In the genomic region with DNA sequence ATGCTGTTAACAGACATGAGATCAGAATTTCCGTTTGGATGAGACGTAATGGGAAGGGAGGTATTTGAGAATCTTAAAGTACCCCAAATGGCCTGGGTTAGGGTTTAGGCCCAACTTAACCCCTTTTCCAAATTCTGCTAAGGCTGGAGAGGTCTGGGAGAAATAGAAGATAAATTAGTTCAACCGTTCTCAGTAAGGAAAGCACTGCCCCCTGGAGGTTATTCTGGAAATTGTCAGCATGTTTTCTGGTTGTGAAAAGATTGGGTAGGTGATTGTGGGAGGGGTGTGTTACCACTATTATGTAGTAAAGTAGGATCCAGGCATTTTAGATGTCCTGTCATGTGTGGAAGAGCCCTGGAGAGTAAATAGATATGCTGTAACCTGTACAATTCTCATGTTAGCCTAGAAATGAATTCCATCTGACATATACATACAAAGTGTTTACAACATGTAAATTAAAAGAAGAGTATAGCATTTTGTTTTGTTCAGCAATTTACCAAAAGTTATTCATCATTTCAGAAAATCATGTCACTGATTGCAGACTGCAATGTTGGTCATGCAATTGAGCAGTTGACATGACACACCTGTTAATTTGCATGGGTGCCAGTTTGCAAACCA, we compare ENCODE assay signal across 8 cellular contexts. TPM values are rescaled to one million over a fixed set of nuclear protein-coding genes. Genes with fewer than 3 reads are reported as not detected.
DNase-seq lines count a peak whose midpoint lies in the region; ATAC-seq and TF ChIP-seq lines count a peak whose summit lies in the region.

No MANE protein-coding gene starts in this region.

- no peaks in the 10 kb centered on the region for H3K9me3 ChIP-seq in RWPE2 (ENCODE audit: severe bottlenecking)
- no peaks in the 10 kb centered on the region for H3K9me3 ChIP-seq in ascending aorta

- TF ChIP-seq CTCF in KMS-11 (conservative IDR thresholded peaks at IDR 0.05; ENCODE audit: low read depth, low read length) (peak; percentile 78), RWPE2 (IDR thresholded peaks at IDR 0.05; ENCODE audit: poor library complexity, severe bottlenecking) (peak; percentile 81), ascending aorta (IDR thresholded peaks at IDR 0.05) (peak in 2 of 3 experiments; percentile 64 to 68)

- H3K79me2 ChIP-seq in KMS-11 (ENCODE audit: insufficient read depth, low read depth): no peaks in the 10 kb centered on the region

- ATAC-seq in GM19395 (IDR thresholded peaks at IDR 0.05; ENCODE audit: unreplicated experiment) (peak; percentile 92), RWPE2 (ENCODE audit: low read depth) (no peak; the same call in 2 of the 3 replicates), HG03139 (IDR thresholded peaks at IDR 0.05; ENCODE audit: unreplicated experiment) (no peak)

- H4K20me1 ChIP-seq in KMS-11 (ENCODE audit: insufficient read depth): no peaks in the 10 kb centered on the region

- no peak overlapping the region for H3K27ac ChIP-seq in KMS-11
- H3K27ac ChIP-seq in RWPE2 (ENCODE audit: poor library complexity, severe bottlenecking): no peak overlapping the region
- no peak overlapping the region for H3K27ac ChIP-seq in ascending aorta

- intact Hi-C loops in ascending aorta (cut with DNase I): loop anchor here (2.0 kb wide), 1 partner anchor 295 kb away; no protein-coding TSS in a partner anchor

- H3K36me3 ChIP-seq in KMS-11 (ENCODE audit: insufficient read depth): no peaks in the 10 kb centered on the region
- H3K36me3 ChIP-seq in RWPE2 (ENCODE audit: low read depth): no peaks in the 10 kb centered on the region
- H3K36me3 ChIP-seq in ascending aorta: no peaks in the 10 kb centered on the region

- no peak overlapping the region for H2AFZ ChIP-seq in KMS-11 (ENCODE audit: low read depth)

- H3K4me1 ChIP-seq in KMS-11 (ENCODE audit: low read depth, poor library complexity, severe bottlenecking): no peaks in the 10 kb centered on the region
- H3K4me1 ChIP-seq in RWPE2 (ENCODE audit: insufficient read depth, poor library complexity, severe bottlenecking): no peaks in the 10 kb centered on the region
- H3K4me1 ChIP-seq in ascending aorta: no peaks in the 10 kb centered on the region

- no peak overlapping the region for H3K4me2 ChIP-seq in KMS-11

- DNase-seq in DMS53 (lab: John Stamatoyannopoulos, UW) (peak; percentile 84), RWPE2 (ENCODE audit: low spot score) (no peak), ascending aorta (ENCODE audit: low spot score in 2 of 2) (peak in 1 of 2 donors; percentile 67), inferior parietal cortex (ENCODE audit: extremely low spot score) (peak; percentile 88)
- DNase-seq in stimulated activated CD4-positive, alpha-beta T cell treated with anti-CD3 and anti-CD28 coated beads, Interleukin-1b, Interleukin-23, amount 100 ng/mL, for 48 hours: peak; percentile 19

- H3K4me3 ChIP-seq in KMS-11 (IDR thresholded peaks at IDR 0.05; ENCODE audit: insufficient read depth, low read depth, low read length): no peak overlapping the region
- no peak overlapping the region for H3K4me3 ChIP-seq in RWPE2 (ENCODE audit: severe bottlenecking)
- no peak overlapping the region for H3K4me3 ChIP-seq in ascending aorta

- H3K9ac ChIP-seq in KMS-11: no peak overlapping the region

- no peaks in the 10 kb centered on the region for H3K27me3 ChIP-seq in KMS-11 (ENCODE audit: insufficient read depth, low read depth)
- peaks cover 6% of the 10 kb centered on the region for H3K27me3 ChIP-seq in RWPE2 (ENCODE audit: insufficient read depth, poor library complexity, severe bottlenecking)
- H3K27me3 ChIP-seq in ascending aorta: no peaks in the 10 kb centered on the region

RNA-seq across cellular contexts. Expression of a gene that starts 26.8 kb away (rescaled TPM):
- total RNA-seq in ascending aorta: not detected
